1 cellular context compared by ENCODE assay signal in genomic region chr3:48739955-48740823, GRCh38.
TF ChIP-seq lines count a peak whose summit lies in the region.

No MANE protein-coding gene starts in this region.

TF ChIP-seq in HepG2, 621 proteins besides CTCF, POLR2A, EP300 and RAD21 (continued from another document and continues in another):
- TF ChIP-seq ZNF574 (CRISPR knock-in tag; IDR thresholded peaks at IDR 0.05) (peak; percentile 54; the same call in 1 of the 2 replicates), ZNF598 (CRISPR knock-in tag; IDR thresholded peaks at IDR 0.05; ENCODE audit: borderline replicate concordance) (peak; percentile 99; the same call in 1 of the 2 replicates), PCBP2 (optimal IDR thresholded peaks at IDR 0.05; ENCODE audit: low read depth, low read length, poor library complexity, severe bottlenecking) (no peak), IRX3 (CRISPR knock-in tag; IDR thresholded peaks at IDR 0.05; ENCODE audit: borderline replicate concordance, low read depth) (no peak), STAT6 (CRISPR knock-in tag; IDR thresholded peaks at IDR 0.05; ENCODE audit: borderline replicate concordance) (no peak; the same call in 1 of the 2 replicates), ZNF619 (CRISPR knock-in tag; IDR thresholded peaks at IDR 0.05) (peak; percentile 70; the same call in 1 of the 2 replicates), ZNF124 (CRISPR knock-in tag; IDR thresholded peaks at IDR 0.05) (no peak), SOX6 (IDR thresholded peaks at IDR 0.05) (no peak), SOX6 (CRISPR knock-in tag; IDR thresholded peaks at IDR 0.05) (peak; percentile 66), MATR3 (CRISPR knock-in tag; IDR thresholded peaks at IDR 0.05) (no peak), IRF1 (CRISPR knock-in tag; IDR thresholded peaks at IDR 0.05; ENCODE audit: low read depth) (peak; percentile 73; the same call in 1 of the 2 replicates), NONO (IDR thresholded peaks at IDR 0.05) (no peak), NONO (CRISPR knock-in tag; conservative IDR thresholded peaks at IDR 0.05) (peak; percentile 72), SMAD3 (CRISPR knock-in tag; IDR thresholded peaks at IDR 0.05) (no peak; the same call in 1 of the 2 replicates), ASH2L (IDR thresholded peaks at IDR 0.05; ENCODE audit: insufficient read length, low read depth, low read length) (peak; percentile 98), ZNF281 (CRISPR knock-in tag; IDR thresholded peaks at IDR 0.05; ENCODE audit: borderline replicate concordance) (peak; percentile 8), FLYWCH1 (CRISPR knock-in tag; IDR thresholded peaks at IDR 0.05) (no peak), ZNF841 (CRISPR knock-in tag; IDR thresholded peaks at IDR 0.05; ENCODE audit: borderline replicate concordance) (no peak), ZNF143 (CRISPR knock-in tag; IDR thresholded peaks at IDR 0.05) (peak; percentile 49; the same call in 1 of the 2 replicates), ZNF350 (CRISPR knock-in tag; IDR thresholded peaks at IDR 0.05; ENCODE audit: borderline replicate concordance, low read depth) (peak; percentile 85; the same call in 1 of the 2 replicates), ZNF503 (CRISPR knock-in tag; IDR thresholded peaks at IDR 0.05) (peak; percentile 33; the same call in 1 of the 2 replicates), NCOA2 (CRISPR knock-in tag; IDR thresholded peaks at IDR 0.05) (peak; percentile 18; the same call in 1 of the 2 replicates), HMG20B (CRISPR knock-in tag; conservative IDR thresholded peaks at IDR 0.05) (no peak), SP5 (CRISPR knock-in tag; IDR thresholded peaks at IDR 0.05; ENCODE audit: borderline replicate concordance, low read depth) (no peak; the same call in 1 of the 2 replicates), KAT2B (IDR thresholded peaks at IDR 0.05; ENCODE audit: borderline replicate concordance, low read depth, low read length) (no peak), MNT (IDR thresholded peaks at IDR 0.05) (peak; percentile 32; the same call in 1 of the 2 replicates), SMAD1 (CRISPR knock-in tag; IDR thresholded peaks at IDR 0.05; ENCODE audit: borderline replicate concordance, low read depth) (0 out of 2 replicates have a peak, but pooled peaks have one; percentile 69), MLXIP (CRISPR knock-in tag; IDR thresholded peaks at IDR 0.05; ENCODE audit: borderline replicate concordance) (0 out of 2 replicates have a peak, but pooled peaks have one; percentile 8), DNMT3B (CRISPR knock-in tag; conservative IDR thresholded peaks at IDR 0.05) (peak; percentile 78; the same call in 1 of the 2 replicates), ZNF280D (CRISPR knock-in tag; IDR thresholded peaks at IDR 0.05) (peak; percentile 61; the same call in 1 of the 2 replicates), ZNF773 (CRISPR knock-in tag; IDR thresholded peaks at IDR 0.05; ENCODE audit: borderline replicate concordance) (no peak), ZNF816 (CRISPR knock-in tag; IDR thresholded peaks at IDR 0.05; ENCODE audit: borderline replicate concordance) (0 out of 2 replicates have a peak, but pooled peaks have one; percentile 35), SPEN (CRISPR knock-in tag; IDR thresholded peaks at IDR 0.05; ENCODE audit: low read depth) (peak; percentile 55; the same call in 1 of the 2 replicates), PBX3 (CRISPR knock-in tag; IDR thresholded peaks at IDR 0.05; ENCODE audit: borderline replicate concordance) (no peak), ZNF460 (CRISPR knock-in tag; IDR thresholded peaks at IDR 0.05; ENCODE audit: borderline replicate concordance) (0 out of 2 replicates have a peak, but pooled peaks have one; percentile 16), RELA (CRISPR knock-in tag; IDR thresholded peaks at IDR 0.05) (no peak)
